8 cellular contexts compared by ENCODE assay signal in the genomic region with DNA sequence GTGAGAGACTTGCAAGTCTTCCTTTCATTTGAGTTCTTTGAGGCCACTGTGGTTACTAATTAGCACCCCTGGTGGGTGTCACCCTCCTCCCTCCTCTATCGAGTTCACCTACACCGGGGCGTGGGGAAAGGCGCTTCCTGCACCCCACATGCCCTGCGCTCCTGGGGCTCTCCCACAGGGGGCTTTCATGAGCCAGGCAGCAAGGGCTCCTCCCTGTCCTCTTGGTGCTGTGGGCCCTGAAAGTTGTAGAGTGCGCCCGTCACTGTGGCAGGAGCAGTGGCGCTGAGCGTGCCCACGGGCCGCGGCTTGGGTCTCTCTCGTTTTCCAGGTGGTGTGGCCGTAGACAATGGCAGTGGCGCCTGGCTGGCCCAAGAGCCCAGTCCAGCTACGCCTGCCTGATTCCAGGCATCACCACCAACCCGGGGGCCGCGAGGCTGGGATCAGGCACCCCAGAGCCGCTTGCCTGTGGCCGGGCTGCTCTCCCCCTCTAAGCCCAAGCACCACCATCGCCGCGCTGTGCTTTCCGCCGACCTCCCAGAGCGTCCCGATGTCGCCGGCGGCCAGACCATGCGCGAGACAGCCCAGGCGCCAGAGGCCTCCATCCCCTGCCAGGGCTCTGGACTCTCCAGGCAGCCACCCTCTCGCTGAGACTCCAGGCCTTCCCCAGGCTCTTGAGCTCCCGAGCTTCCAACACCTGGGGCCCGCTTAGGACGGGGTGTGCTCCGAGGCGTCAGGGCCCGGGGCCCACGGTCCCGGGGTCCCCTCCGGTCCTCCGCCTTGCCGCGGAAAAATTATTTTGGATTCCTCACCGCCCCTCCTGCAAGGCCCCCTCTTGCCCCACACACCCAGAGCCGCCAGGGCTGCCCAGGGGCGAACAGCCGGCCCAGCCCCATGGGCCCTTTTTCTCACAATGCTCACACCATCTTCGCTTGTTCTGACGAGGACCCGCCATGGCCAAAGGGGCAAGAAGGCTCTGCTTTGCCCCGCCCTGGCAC. TPM values are rescaled to one million over a fixed set of nuclear protein-coding genes. Genes with fewer than 3 reads are reported as not detected.
A peak's percentile ranks its signal among the peaks of the same experiment; 100 is the strongest.
DNase-seq lines count a peak whose midpoint lies in the region; ATAC-seq, FAIRE-seq and TF ChIP-seq lines count a peak whose summit lies in the region.
"Not testable (repeated sequence)": the region's sequence is repeated elsewhere in the genome, so short reads cannot be mapped to it uniquely, and the experiment has no call there.

No MANE protein-coding gene starts in this region.

- H3K4me3 ChIP-seq in CD4-positive, CD25-positive, alpha-beta regulatory T cell (ENCODE audit: low read depth, low read length); kidney (ENCODE audit: low read length in 2 of 2): not testable (repeated sequence)

- H3K27ac Mint-ChIP-seq in CD4-positive, CD25-positive, alpha-beta regulatory T cell; activated CD4-positive, alpha-beta memory T cell treated with anti-CD3 and anti-CD28 coated beads for 36 hours; MCF 10A (ENCODE audit: low read depth, unreplicated experiment): not testable (repeated sequence)

- FAIRE-seq in kidney (lab: Jason Lieb, UNC) = not testable (repeated sequence)

- H3K36me3 Mint-ChIP-seq in CD4-positive, CD25-positive, alpha-beta regulatory T cell; activated CD4-positive, alpha-beta memory T cell treated with anti-CD3 and anti-CD28 coated beads for 36 hours; MCF 10A (ENCODE audit: insufficient read depth, unreplicated experiment): not testable (repeated sequence)

- not testable (repeated sequence) for H3K27me3 ChIP-seq in CD4-positive, CD25-positive, alpha-beta regulatory T cell (ENCODE audit: control insufficient read depth, insufficient read depth, low read length)

- H3K36me3 ChIP-seq in CD4-positive, CD25-positive, alpha-beta regulatory T cell (ENCODE audit: control insufficient read depth, insufficient read depth, low read length); kidney (ENCODE audit: control insufficient read depth in 1 of 2, insufficient read depth in 2 of 2, low read length in 2 of 2): not testable (repeated sequence)

- DNase-seq in CD4-positive, CD25-positive, alpha-beta regulatory T cell = peak; percentile 28 to 68 (median 33)
- DNase-seq in activated CD4-positive, alpha-beta memory T cell treated with anti-CD3 and anti-CD28 coated beads for 36 hours = peak; percentile 61
- DNase-seq in MCF 10A (ENCODE audit: unreplicated experiment) (peak; percentile 2), kidney (peak; percentile 83)
- DNase-seq in stimulated activated CD4-positive, alpha-beta T cell treated with anti-CD3 and anti-CD28 coated beads, Interleukin-4, amount 100 ng/mL, for 24 hours = peak; percentile 30

- not testable (repeated sequence) for H3K27me3 Mint-ChIP-seq in CD4-positive, CD25-positive, alpha-beta regulatory T cell; activated CD4-positive, alpha-beta memory T cell treated with anti-CD3 and anti-CD28 coated beads for 36 hours; MCF 10A (ENCODE audit: insufficient read depth, unreplicated experiment)

- intact Hi-C loops in activated CD4-positive, alpha-beta memory T cell treated with anti-CD3 and anti-CD28 coated beads for 36 hours (cut with micrococcal nuclease); MCF 10A (cut with micrococcal nuclease); kidney (cut with DNase I): not testable (repeated sequence)

- not testable (repeated sequence) for H3K4me1 ChIP-seq in CD4-positive, CD25-positive, alpha-beta regulatory T cell (ENCODE audit: control insufficient read depth, insufficient read depth, low read length, poor library complexity, severe bottlenecking); kidney (ENCODE audit: control insufficient read depth in 1 of 2, insufficient read depth in 1 of 2, low read depth in 1 of 2, low read length in 2 of 2)

- H3K4me1 Mint-ChIP-seq in CD4-positive, CD25-positive, alpha-beta regulatory T cell; activated CD4-positive, alpha-beta memory T cell treated with anti-CD3 and anti-CD28 coated beads for 36 hours (ENCODE audit: low read depth); MCF 10A (ENCODE audit: insufficient read depth, unreplicated experiment): not testable (repeated sequence)

- POLR2A ChIA-PET in activated CD4-positive, alpha-beta memory T cell treated with anti-CD3 and anti-CD28 coated beads for 36 hours (lab: Charles Lee); MCF 10A (lab: Yijun Ruan, JAX): not testable (repeated sequence)

- not testable (repeated sequence) for H3K4me3 Mint-ChIP-seq in CD4-positive, CD25-positive, alpha-beta regulatory T cell; activated CD4-positive, alpha-beta memory T cell treated with anti-CD3 and anti-CD28 coated beads for 36 hours; MCF 10A (ENCODE audit: unreplicated experiment)

- CTCF ChIA-PET in activated CD4-positive, alpha-beta memory T cell treated with anti-CD3 and anti-CD28 coated beads for 36 hours (lab: Charles Lee); MCF 10A (lab: Yijun Ruan, JAX): not testable (repeated sequence)

- peak; percentile 59 to 65 for ATAC-seq in CD4-positive, CD25-positive, alpha-beta regulatory T cell (ENCODE audit: low read depth in 2 of 2)
- ATAC-seq in GM19023 (IDR thresholded peaks at IDR 0.05; ENCODE audit: unreplicated experiment) (peak; percentile 100), HG02642 (IDR thresholded peaks at IDR 0.05; ENCODE audit: poor library complexity, unreplicated experiment) (peak; percentile 100), HG03571 (IDR thresholded peaks at IDR 0.05; ENCODE audit: unreplicated experiment) (peak; percentile 100)

- H3K9me3 Mint-ChIP-seq in CD4-positive, CD25-positive, alpha-beta regulatory T cell = peaks cover 0 to 20% (median 5%) of the 10 kb centered on the region in 7 donors
- peaks cover 13% of the 10 kb centered on the region for H3K9me3 Mint-ChIP-seq in activated CD4-positive, alpha-beta memory T cell treated with anti-CD3 and anti-CD28 coated beads for 36 hours
- H3K9me3 Mint-ChIP-seq in MCF 10A (ENCODE audit: unreplicated experiment) = peaks cover 19% of the 10 kb centered on the region

- not testable (repeated sequence) for BruUV-seq in MCF 10A (replicated peaks; lab: Mats Ljungman, UMichigan)

- not testable (repeated sequence) for H3K27ac ChIP-seq in CD4-positive, CD25-positive, alpha-beta regulatory T cell (ENCODE audit: insufficient read depth, low read length, poor library complexity, severe bottlenecking); kidney (ENCODE audit: low read depth in 2 of 2, low read length in 2 of 2)

- H3K9ac ChIP-seq in kidney (ENCODE audit: low read length in 2 of 2) = not testable (repeated sequence)

- not testable (repeated sequence) for TF ChIP-seq CTCF in MCF 10A (IDR thresholded peaks at IDR 0.05; ENCODE audit: unreplicated experiment); kidney (IDR thresholded peaks at IDR 0.05; ENCODE audit: borderline replicate concordance, extremely low read depth, insufficient read depth)

- not testable (repeated sequence) for H3K9me3 ChIP-seq in CD4-positive, CD25-positive, alpha-beta regulatory T cell (ENCODE audit: control insufficient read depth in 2 of 2, low read length in 2 of 2); kidney (ENCODE audit: control insufficient read depth in 1 of 2, low read length in 2 of 2)

RNA-seq across cellular contexts. Expression of gene ZNG1F, which starts 46.0 kb away (rescaled TPM):
- 4.4 TPM for total RNA-seq in CD4-positive, CD25-positive, alpha-beta regulatory T cell
- 1 to 10 TPM in 3 of 4 donors, under 1 TPM in 1; 0.85 to 4.5 (median 2.6) TPM for polyA plus RNA-seq in CD4-positive, CD25-positive, alpha-beta regulatory T cell
- total RNA-seq in activated CD4-positive, alpha-beta memory T cell treated with anti-CD3 and anti-CD28 coated beads for 36 hours = 1 to 10 TPM; 7.0 to 7.4 TPM
- total RNA-seq in MCF 10A (2022) = 17.4 and 30.5 TPM in 2 replicates
- 9.3 TPM for total RNA-seq in kidney
- 40.2 TPM for polyA plus RNA-seq in kidney (ENCODE audit: insufficient read depth, low read depth, low replicate concordance)

Comparison
In these comparisons a context has a peak if more than half of its experiments do, and no peak if none do; other contexts are left out.
1. DNase-seq: peak in every context shown above with its lines; median percentile 83 in kidney; 61 in activated CD4-positive, alpha-beta memory T cell treated with anti-CD3 and anti-CD28 coated beads for 36 hours; 33 in CD4-positive, CD25-positive, alpha-beta regulatory T cell; 30 in stimulated activated CD4-positive, alpha-beta T cell treated with anti-CD3 and anti-CD28 coated beads, Interleukin-4, amount 100 ng/mL, for 24 hours; 2 in MCF 10A.